Comparison of ENCODE assay signal across 8 cellular contexts in the genomic region with DNA sequence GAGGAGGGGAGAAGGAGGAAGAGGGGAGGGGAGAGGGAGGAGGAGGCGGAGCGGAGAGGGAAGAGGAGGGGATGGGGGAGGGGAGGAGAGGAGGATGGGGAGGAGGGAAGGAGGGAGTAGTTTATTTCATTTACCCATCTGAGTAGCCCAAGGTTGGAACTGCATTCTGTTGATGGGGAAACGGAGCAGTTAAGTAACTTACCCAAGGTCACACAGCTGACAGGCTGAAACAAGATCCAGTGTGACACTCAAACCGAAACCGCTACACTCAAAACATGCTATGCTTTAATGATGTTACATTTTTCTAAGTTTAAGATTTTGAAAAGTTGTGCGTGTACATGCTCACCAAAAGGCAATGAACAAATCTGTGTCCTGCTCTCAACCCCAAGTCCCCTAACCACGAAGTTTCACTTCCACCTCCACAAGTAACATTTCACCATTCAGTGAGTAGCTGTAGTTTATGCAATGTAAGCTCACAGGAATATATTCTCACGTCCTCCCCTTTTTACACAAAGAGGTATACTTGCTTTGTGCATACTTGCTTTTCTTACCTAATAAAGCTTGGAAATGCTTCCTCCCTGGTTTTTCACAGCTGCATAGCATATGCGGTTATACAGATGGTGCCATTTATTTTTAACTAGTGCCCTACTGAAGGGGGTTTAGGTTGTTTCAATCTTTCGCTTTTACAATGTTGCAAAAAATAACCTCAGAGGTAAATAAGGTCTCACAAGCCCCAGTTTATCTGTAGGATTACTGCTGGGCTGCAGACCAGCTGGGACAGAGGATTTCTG.
A peak's percentile ranks its signal among the peaks of the same experiment; 100 is the strongest.
DNase-seq lines count a peak whose midpoint lies in the region; ATAC-seq and TF ChIP-seq lines count a peak whose summit lies in the region.

No MANE protein-coding gene starts in this region.

- peaks cover 3% of the 10 kb centered on the region; the same call in 1 of the 2 replicates for H3K27me3 ChIP-seq in OCI-LY1 (ENCODE audit: insufficient read depth, low read length)
- no peaks in the 10 kb centered on the region for H3K27me3 ChIP-seq in thoracic aorta (replicated peaks; ENCODE audit: insufficient read depth)

- peak overlapping the region; percentile 37 for H3K4me2 ChIP-seq in OCI-LY1 (ENCODE audit: low read length)

- 24 to 28% methylated on average over 10 of the region's 10 CpGs for WGBS in lower leg skin, 2 donors

- H3K9me2 ChIP-seq in OCI-LY1 (ENCODE audit: low read depth, low read length), result no peaks in the 10 kb centered on the region

- H3K79me2 ChIP-seq in OCI-LY1 (ENCODE audit: insufficient read depth, low read length), result no peaks in the 10 kb centered on the region

- H3K36me3 ChIP-seq in OCI-LY1 (ENCODE audit: insufficient read depth, low read length) (no peaks in the 10 kb centered on the region), thoracic aorta (no peaks in the 10 kb centered on the region)

- H3K27ac ChIP-seq in OCI-LY1 (ENCODE audit: low read depth, low read length, poor library complexity, severe bottlenecking) (peak overlapping the region; percentile 31), thoracic aorta (no peak overlapping the region)

- no peak overlapping the region for H3K4me3 ChIP-seq in OCI-LY1 (ENCODE audit: low read depth, low read length, poor library complexity, severe bottlenecking)
- peak overlapping the region; percentile 25 for H3K4me3 ChIP-seq in fibroblast of the aortic adventitia (ENCODE audit: low read depth, low read length)
- H3K4me3 ChIP-seq in thoracic aorta, result peak overlapping the region; percentile 14
- H3K4me3 ChIP-seq in lower leg skin (ENCODE audit: low read depth, poor library complexity, severe bottlenecking), result no peak overlapping the region

- H3K9me3 ChIP-seq in OCI-LY1 (ENCODE audit: low read length), result no peaks in the 10 kb centered on the region
- no peaks in the 10 kb centered on the region for H3K9me3 ChIP-seq in thoracic aorta

- intact Hi-C loops in lower leg skin (cut with DNase I; ENCODE audit: low total_unique reads), result no loop called here

- H3F3A ChIP-seq in OCI-LY1 (ENCODE audit: insufficient read depth, low read length), result peaks cover 4% of the 10 kb centered on the region; the same call in 1 of the 2 replicates

- no peak for TF ChIP-seq CTCF in OCI-LY1 (IDR thresholded peaks at IDR 0.05; ENCODE audit: low read length)
- TF ChIP-seq CTCF in fibroblast of the aortic adventitia (IDR thresholded peaks at IDR 0.05; ENCODE audit: insufficient read depth, low read length), result no peak
- no peak for TF ChIP-seq CTCF in thoracic aorta (IDR thresholded peaks at IDR 0.05)
- TF ChIP-seq CTCF in lower leg skin (IDR thresholded peaks at IDR 0.05), result no peak

- ATAC-seq in HG02798 (IDR thresholded peaks at IDR 0.05; ENCODE audit: poor library complexity, unreplicated experiment) (peak; percentile 90), thoracic aorta (ENCODE audit: insufficient number of reproducible peaks, low FRiP score, low read depth) (no peak)

- peak; percentile 65 for DNase-seq in activated CD4-positive, alpha-beta T cell treated with anti-CD3 and anti-CD28 coated beads for 48 hours
- no peak for DNase-seq in activated CD4-positive, alpha-beta T cell treated with anti-CD3 and anti-CD28 coated beads for 1 hour
- peak; percentile 15 for DNase-seq in fibroblast of the aortic adventitia (ENCODE audit: low read depth)
- DNase-seq in thoracic aorta (ENCODE audit: low spot score), result no peak
- no peak for DNase-seq in lower leg skin (ENCODE audit: low spot score in 2 of 2)
- no peak for DNase-seq in NCI-H226

- no peak for TF ChIP-seq POLR2A in lower leg skin (IDR thresholded peaks at IDR 0.05)

- H3K4me1 ChIP-seq in OCI-LY1 (ENCODE audit: insufficient read depth, low read length, severe bottlenecking) (peaks cover 12% of the 10 kb centered on the region), thoracic aorta (ENCODE audit: control insufficient read depth in 1 of 2, low read depth in 2 of 2) (no peaks in the 10 kb centered on the region)

- H4K20me1 ChIP-seq in OCI-LY1 (ENCODE audit: insufficient read depth, low read length), result no peaks in the 10 kb centered on the region

- no peak overlapping the region for H3K9ac ChIP-seq in OCI-LY1 (ENCODE audit: low read length)

- H2AFZ ChIP-seq in OCI-LY1 (ENCODE audit: low read length), result no peak overlapping the region

Comparison
In these comparisons a context has a peak if more than half of its experiments do, and no peak if none do; other contexts are left out.
1. DNase-seq: peak in activated CD4-positive, alpha-beta T cell treated with anti-CD3 and anti-CD28 coated beads for 48 hours (single experiment) and fibroblast of the aortic adventitia (single experiment); none in activated CD4-positive, alpha-beta T cell treated with anti-CD3 and anti-CD28 coated beads for 1 hour (single experiment), thoracic aorta (single experiment), lower leg skin (0 of 2) and NCI-H226 (single experiment).
2. H3K4me3 ChIP-seq: peak in fibroblast of the aortic adventitia (single experiment) and thoracic aorta (single experiment); none in OCI-LY1 (single experiment) and lower leg skin (single experiment).